ENCODE assay signal across 8 cellular contexts in genomic region chr19:2977001-2977685, GRCh38. TPM values are rescaled to one million over a fixed set of nuclear protein-coding genes. Genes with fewer than 3 reads are reported as not detected.
DNase-seq lines count a peak whose midpoint lies in the region; ATAC-seq and TF ChIP-seq lines count a peak whose summit lies in the region.

Gene TLE6, plus strand, starts transcription at chr19:2977564. Its CDS starts 670 bp downstream, at chr19:2978234.

- peaks cover 12% of the 10 kb centered on the region for H3K27me3 Mint-ChIP-seq in chondrocyte (ENCODE audit: low read depth)

- no peaks in the 10 kb centered on the region for H3K36me3 Mint-ChIP-seq in chondrocyte (ENCODE audit: low read depth)

- peak; percentile 95 for DNase-seq in Ammon's horn (ENCODE audit: low spot score)
- peak; percentile 97 for DNase-seq in NCI-H446 treated with DMSO at 0.1 percent for 48 hours (lab: John Stamatoyannopoulos, UW)
- DNase-seq in activated CD4-positive, CD25-positive, alpha-beta regulatory T cell treated with anti-CD3 and anti-CD28 coated beads, Interleukin-2, amount 50 U/mL, for 72 hours: peak; percentile 94
- peak; percentile 96 for DNase-seq in chondrocyte (ENCODE audit: low spot score)
- peak; percentile 87 for DNase-seq in kidney glomerular epithelial cell (lab: John Stamatoyannopoulos, UW)
- peak; percentile 93 to 94 for DNase-seq in stimulated activated CD4-positive, alpha-beta T cell treated with anti-CD3 and anti-CD28 coated beads, Interleukin-15, amount 100 ng/mL, for 48 hours (ENCODE audit: low read depth in 2 of 2)

- ATAC-seq in HG03378 (IDR thresholded peaks at IDR 0.05; ENCODE audit: unreplicated experiment): peak; percentile 72

- H3K9me3 Mint-ChIP-seq in chondrocyte (ENCODE audit: low read depth): no peaks in the 10 kb centered on the region

- H3K4me3 Mint-ChIP-seq in chondrocyte (ENCODE audit: unreplicated experiment): peak within 1 kb of the TSS; percentile 90

- H3K4me1 Mint-ChIP-seq in chondrocyte (ENCODE audit: low read depth): peaks cover 22% of the 10 kb centered on the region

- TF ChIP-seq POLR2A in GM19193 (IDR thresholded peaks at IDR 0.05; ENCODE audit: extremely low read depth, insufficient read depth, insufficient read length): peak; percentile 78

- TF ChIP-seq CTCF in chondrocyte (IDR thresholded peaks at IDR 0.05): no peak

- peak within 1 kb of the TSS; percentile 41 for H3K27ac Mint-ChIP-seq in chondrocyte (ENCODE audit: unreplicated experiment)

RNA-seq across cellular contexts. Expression of gene TLE6, which starts in this region (rescaled TPM):
- total RNA-seq in chondrocyte: 0.36 to 1.1 TPM (median 0.55 TPM) in 3 replicates

Comparison
In these comparisons a context has a peak if more than half of its experiments do, and no peak if none do; other contexts are left out.
1. Peak in every context shown above with its lines: DNase-seq and ATAC-seq.